In genomic region chr12:123062682-123063426, GRCh38 we compare ENCODE assay signal across 8 cellular contexts.
DNase-seq lines count a peak whose midpoint lies in the region; ATAC-seq and TF ChIP-seq lines count a peak whose summit lies in the region.

No MANE protein-coding gene starts in this region.

- H3K36me3 ChIP-seq in naive thymus-derived CD4-positive, alpha-beta T cell (ENCODE audit: control insufficient read depth in 2 of 3, insufficient read depth in 3 of 3, low read length in 3 of 3) = no peaks in the 10 kb centered on the region
- H3K36me3 ChIP-seq in mesendoderm (ENCODE audit: control insufficient read depth, insufficient read depth, low read length) = no peaks in the 10 kb centered on the region

- DNase-seq in EH (ENCODE audit: low read depth) (peak; percentile 84), MV-4-11 (lab: John Stamatoyannopoulos, UW) (peak; percentile 76), choroid plexus epithelial cell (ENCODE audit: low read depth) (peak; percentile 83), mesendoderm (no peak), NCI-H1092 (lab: John Stamatoyannopoulos, UW) (no peak), hippocampal formation (lab: John Stamatoyannopoulos, UW) (no peak)
- DNase-seq in naive thymus-derived CD4-positive, alpha-beta T cell = no peak

- H3K79me1 ChIP-seq in mesendoderm (ENCODE audit: low read length) = no peaks in the 10 kb centered on the region

- H4K8ac ChIP-seq in mesendoderm (ENCODE audit: low read depth, low read length) = no peak overlapping the region

- H3K9me3 ChIP-seq in naive thymus-derived CD4-positive, alpha-beta T cell (ENCODE audit: control insufficient read depth in 2 of 3, low read length in 3 of 3) = no peaks in the 10 kb centered on the region

- H4K5ac ChIP-seq in mesendoderm (ENCODE audit: low read length) = no peak overlapping the region

- H3K4me3 ChIP-seq in choroid plexus epithelial cell (ENCODE audit: low read depth, low read length) (no peak overlapping the region), mesendoderm (ENCODE audit: low read length) (no peak overlapping the region)
- no peak overlapping the region for H3K4me3 ChIP-seq in naive thymus-derived CD4-positive, alpha-beta T cell (ENCODE audit: low read length)

- H3K4ac ChIP-seq in mesendoderm (ENCODE audit: low read depth, low read length) = no peak overlapping the region

- no peak overlapping the region for H2BK120ac ChIP-seq in mesendoderm (ENCODE audit: low read depth, low read length)

- H2AK5ac ChIP-seq in mesendoderm (ENCODE audit: low read length) = no peak overlapping the region

- no peak overlapping the region for H3K9ac ChIP-seq in mesendoderm (ENCODE audit: low read length)

- peak; percentile 72 for ATAC-seq in naive thymus-derived CD4-positive, alpha-beta T cell
- no peak for ATAC-seq in GM18909 (IDR thresholded peaks at IDR 0.05; ENCODE audit: poor library complexity, unreplicated experiment)

- intact Hi-C loops in naive thymus-derived CD4-positive, alpha-beta T cell (cut with micrococcal nuclease) = no loop called here

- no peak overlapping the region for H3K56ac ChIP-seq in mesendoderm (ENCODE audit: low read length)

- no CpG with 5 or more reads among the region's 8 CpGs for WGBS in mesendoderm (ENCODE audit: extremely low coverage, insufficient coverage, low lambda C conversion rate)

- TF ChIP-seq CTCF in choroid plexus epithelial cell (conservative IDR thresholded peaks at IDR 0.05; ENCODE audit: low read depth, low read length) = no peak

- peak overlapping the region; percentile 31 for H3K27ac ChIP-seq in naive thymus-derived CD4-positive, alpha-beta T cell (ENCODE audit: low read depth, low read length)
- no peak overlapping the region for H3K27ac ChIP-seq in mesendoderm (ENCODE audit: low read depth, low read length)

- H3K27me3 Mint-ChIP-seq in naive thymus-derived CD4-positive, alpha-beta T cell = no peaks in the 10 kb centered on the region

- no peak overlapping the region for H2BK15ac ChIP-seq in mesendoderm (replicated peaks; ENCODE audit: low read depth)

- no peaks in the 10 kb centered on the region for H3K27me3 ChIP-seq in naive thymus-derived CD4-positive, alpha-beta T cell (ENCODE audit: control insufficient read depth in 2 of 2, insufficient read depth in 2 of 2, low read length in 2 of 2)
- H3K27me3 ChIP-seq in mesendoderm (ENCODE audit: insufficient read depth, low read length, poor library complexity) = no peaks in the 10 kb centered on the region

- no peak overlapping the region for H3K23ac ChIP-seq in mesendoderm (ENCODE audit: low read length)

- no peak overlapping the region for H3K18ac ChIP-seq in mesendoderm (ENCODE audit: low read length)

- POLR2A ChIA-PET in naive thymus-derived CD4-positive, alpha-beta T cell (lab: Charles Lee) = no interaction called here

- H3K4me1 Mint-ChIP-seq in naive thymus-derived CD4-positive, alpha-beta T cell = peaks cover 36 to 84% (median 69%) of the 10 kb centered on the region in 7 donors

- peaks cover 0 to 1% (median 0%) of the 10 kb centered on the region in 11 donors for H3K9me3 Mint-ChIP-seq in naive thymus-derived CD4-positive, alpha-beta T cell

- peaks cover 0 to 24% of the 10 kb centered on the region in 2 donors for H3K4me1 ChIP-seq in naive thymus-derived CD4-positive, alpha-beta T cell (ENCODE audit: control insufficient read depth in 2 of 2, insufficient read depth in 2 of 2, low read length in 2 of 2)
- H3K4me1 ChIP-seq in mesendoderm (ENCODE audit: control insufficient read depth, low read depth, low read length) = no peaks in the 10 kb centered on the region

- H3K79me2 ChIP-seq in mesendoderm (ENCODE audit: control insufficient read depth, insufficient read depth, low read length) = no peaks in the 10 kb centered on the region

- no peak overlapping the region for H2BK5ac ChIP-seq in mesendoderm (ENCODE audit: low read length)

- peak overlapping the region in 4 of 9 donors; percentile 28 to 82 (median 40) for H3K27ac Mint-ChIP-seq in naive thymus-derived CD4-positive, alpha-beta T cell

- H3K4me3 Mint-ChIP-seq in naive thymus-derived CD4-positive, alpha-beta T cell = peak overlapping the region in 1 of 10 donors; percentile 7

- no peak overlapping the region for H3K4me2 ChIP-seq in mesendoderm (ENCODE audit: low read length)

- peaks cover 0 to 4% (median 0%) of the 10 kb centered on the region in 5 donors for H3K36me3 Mint-ChIP-seq in naive thymus-derived CD4-positive, alpha-beta T cell

- CTCF ChIA-PET in naive thymus-derived CD4-positive, alpha-beta T cell (lab: Charles Lee) = interaction anchor here (1.0 kb wide), 1 partner anchor 20 kb away, joined by 3 read pairs; no protein-coding TSS in a partner anchor

Comparison
In these comparisons a context has a peak if more than half of its experiments do, and no peak if none do; other contexts are left out.
1. DNase-seq: peak in EH (single experiment), MV-4-11 (single experiment) and choroid plexus epithelial cell (single experiment); none in naive thymus-derived CD4-positive, alpha-beta T cell (0 of 9), mesendoderm (single experiment), NCI-H1092 (single experiment) and hippocampal formation (0 of 2).